ENCODE assay signal across 18 cellular contexts in genomic region chr3:13483286-13483685, GRCh38. TPM values are rescaled to one million over a fixed set of nuclear protein-coding genes. Genes with fewer than 3 reads are reported as not detected.
DNase-seq lines count a peak whose midpoint lies in the region; ATAC-seq and TF ChIP-seq lines count a peak whose summit lies in the region.
"Had no signal": no experiment of that assay in that cellular context is flagged by ENCODE, and none has a peak within 500 bp of the region (broad histone marks: within the 10 kb centered on the region; RNA-seq: fewer than 3 reads in every experiment).

No MANE protein-coding gene starts in this region.

- WGBS in endodermal cell (ENCODE audit: insufficient coverage in 1 of 2, insufficient read length in 1 of 2), 2 experiments = 92 to 97% methylated on average over 7 of the region's 7 CpGs
- WGBS in psoas muscle, 3 donors = 89 to 95% (median 94%) methylated on average over 7 of the region's 7 CpGs

- TF ChIP-seq CTCF in RWPE2 (IDR thresholded peaks at IDR 0.05; ENCODE audit: poor library complexity, severe bottlenecking) (no peak), endodermal cell (conservative IDR thresholded peaks at IDR 0.05) (no peak), psoas muscle (IDR thresholded peaks at IDR 0.05) (no peak)

- H4K20me1 ChIP-seq in BLaER1 = no peaks in the 10 kb centered on the region

- H3K27ac Mint-ChIP-seq in endodermal cell = no peak overlapping the region

- H3K27ac ChIP-seq in BLaER1 (no peak overlapping the region), RWPE2 (ENCODE audit: poor library complexity, severe bottlenecking) (no peak overlapping the region), endodermal cell (ENCODE audit: low read depth, low read length) (no peak overlapping the region), psoas muscle (peak overlapping the region; percentile 83)
- H3K27ac ChIP-seq: HL-60 had no signal

- H3K4me2 ChIP-seq in BLaER1 = peak overlapping the region; percentile 80

- H3K36me3 ChIP-seq in BLaER1 = no peaks in the 10 kb centered on the region
- no peaks in the 10 kb centered on the region for H3K36me3 ChIP-seq in RWPE2 (ENCODE audit: low read depth)
- no peaks in the 10 kb centered on the region for H3K36me3 ChIP-seq in endodermal cell (ENCODE audit: control insufficient read depth, insufficient read depth, low read length)
- peaks cover 0 to 10% of the 10 kb centered on the region in 2 donors for H3K36me3 ChIP-seq in psoas muscle (ENCODE audit: insufficient read depth in 1 of 2, low read depth in 1 of 2)

- peak; percentile 32 for DNase-seq in RWPE2 (ENCODE audit: low spot score)
- DNase-seq in endodermal cell = peak; percentile 32
- peak in 1 of 2 donors; percentile 44 for DNase-seq in psoas muscle
- no peak for DNase-seq in SW480 (ENCODE audit: low spot score)
- no peak for DNase-seq in RPMI8226
- DNase-seq: GOT3, MM.1S, NCI-H187 treated with DMSO at 0.1 percent for 48 hours, NCI-H2171, NCI-H446 treated with DMSO at 0.1 percent for 48 hours, NCI-H748 treated with DMSO at 0.1 percent for 48 hours, PC-3 had no signal

- no peaks in the 10 kb centered on the region for H3K27me3 ChIP-seq in BLaER1
- no peaks in the 10 kb centered on the region for H3K27me3 ChIP-seq in RWPE2 (ENCODE audit: insufficient read depth, poor library complexity, severe bottlenecking)
- H3K27me3 ChIP-seq in endodermal cell (ENCODE audit: control insufficient read depth, insufficient read depth, low read length, poor library complexity, severe bottlenecking) = peaks cover 9% of the 10 kb centered on the region
- no peaks in the 10 kb centered on the region for H3K27me3 ChIP-seq in psoas muscle (ENCODE audit: insufficient read depth in 3 of 3, low read length in 2 of 3)

- intact Hi-C loops in psoas muscle (cut with DNase I) = no loop called here

- ATAC-seq in RWPE2 (ENCODE audit: low read depth) (no peak), psoas muscle (no peak), HG03135 (IDR thresholded peaks at IDR 0.05; ENCODE audit: unreplicated experiment) (no peak), GM19035 (IDR thresholded peaks at IDR 0.05; ENCODE audit: unreplicated experiment) (no peak)
- ATAC-seq: PC-3, Right ventricle myocardium inferior had no signal

- H3K4me3 ChIP-seq in BLaER1 = no peak overlapping the region
- H3K4me3 ChIP-seq in RWPE2 (ENCODE audit: severe bottlenecking) = no peak overlapping the region
- no peak overlapping the region for H3K4me3 ChIP-seq in endodermal cell (ENCODE audit: low read length)
- H3K4me3 ChIP-seq in psoas muscle = no peak overlapping the region

- peaks cover 69% of the 10 kb centered on the region for H3K4me1 ChIP-seq in BLaER1
- H3K4me1 ChIP-seq in RWPE2 (ENCODE audit: insufficient read depth, poor library complexity, severe bottlenecking) = peaks cover 13% of the 10 kb centered on the region
- peaks cover 2% of the 10 kb centered on the region for H3K4me1 ChIP-seq in endodermal cell (ENCODE audit: control insufficient read depth, insufficient read depth, low read length)
- H3K4me1 ChIP-seq in psoas muscle = peaks cover 40% of the 10 kb centered on the region

- H3K9me3 Mint-ChIP-seq in endodermal cell = no peaks in the 10 kb centered on the region
- H3K9me3 Mint-ChIP-seq: CD8-positive, alpha-beta memory T cell had no signal

- no peaks in the 10 kb centered on the region for H3K9me3 ChIP-seq in BLaER1
- no peaks in the 10 kb centered on the region for H3K9me3 ChIP-seq in RWPE2 (ENCODE audit: severe bottlenecking)
- no peaks in the 10 kb centered on the region for H3K9me3 ChIP-seq in endodermal cell (ENCODE audit: control insufficient read depth, low read length)
- H3K9me3 ChIP-seq in psoas muscle = no peaks in the 10 kb centered on the region

- peaks cover 11% of the 10 kb centered on the region for H3K27me3 Mint-ChIP-seq in endodermal cell (ENCODE audit: insufficient read depth)
- H3K27me3 Mint-ChIP-seq: CD8-positive, alpha-beta memory T cell had no signal

- H3K9ac ChIP-seq in BLaER1 = no peak overlapping the region
- no peak overlapping the region for H3K9ac ChIP-seq in endodermal cell (ENCODE audit: extremely low read depth, low read length, poor library complexity, severe bottlenecking)

- peaks cover 9% of the 10 kb centered on the region for H3K4me1 Mint-ChIP-seq in endodermal cell

- peaks cover 2% of the 10 kb centered on the region for H3K36me3 Mint-ChIP-seq in endodermal cell (ENCODE audit: low read depth)

- no peak overlapping the region for H3K4me3 Mint-ChIP-seq in endodermal cell

RNA-seq across cellular contexts. Expression of gene HDAC11, which starts 3.2 kb away (rescaled TPM):
- 10 to 100 TPM; 17.0 to 17.1 TPM for total RNA-seq in endodermal cell
- 14.4 TPM for polyA plus RNA-seq in endodermal cell (2013, experiment 1 of 2)
- polyA plus RNA-seq in endodermal cell (2013, experiment 2 of 2) = 16.7 TPM
- total RNA-seq in psoas muscle = 10 to 100 TPM; 16.5 to 24.8 (median 21.2) TPM
- 10 to 100 TPM in 2 of 3 donors, 1 to 10 TPM in 1; 9.2 to 29.6 (median 22.3) TPM for polyA plus RNA-seq in psoas muscle

Comparison
In these comparisons a context has a peak if more than half of its experiments do, and no peak if none do; other contexts are left out.
1. DNase-seq: peak in RWPE2 (single experiment) and endodermal cell (single experiment); none in SW480 (single experiment) and RPMI8226 (single experiment).